8 cellular contexts compared by ENCODE assay signal in genomic region chr6:12354499-12354898, GRCh38.
DNase-seq lines count a peak whose midpoint lies in the region; ATAC-seq and TF ChIP-seq lines count a peak whose summit lies in the region.

No MANE protein-coding gene starts in this region.

- no peak overlapping the region; the same call in 1 of the 2 replicates for H3K18ac ChIP-seq in IMR-90 (ENCODE audit: low read depth, low read length)

- H4K5ac ChIP-seq in IMR-90 (ENCODE audit: low read depth, low read length): no peak overlapping the region

- H3K9me1 ChIP-seq in IMR-90 (ENCODE audit: insufficient read depth, low read length): no peaks in the 10 kb centered on the region

- no peak overlapping the region for H2BK5ac ChIP-seq in IMR-90 (ENCODE audit: low read depth, low read length, poor library complexity, severe bottlenecking)

- dilution Hi-C loops in IMR-90 (cut with HindIII; ENCODE audit: low sequenced_read_pairs, unreplicated experiment): no loop called here

- no CpG with 5 or more reads among the region's 3 CpGs for WGBS in IMR-90 (ENCODE audit: extremely low coverage in 2 of 2, insufficient read length in 1 of 2), 2 experiments

- POLR2A ChIA-PET in IMR-90 (lab: Charles Lee; ENCODE audit: unreplicated experiment): no interaction called here

- no peak overlapping the region for H2BK15ac ChIP-seq in IMR-90 (ENCODE audit: low read depth, low read length)

- no peaks in the 10 kb centered on the region for H4K20me1 ChIP-seq in IMR-90 (ENCODE audit: insufficient read depth, low read length)
- no peaks in the 10 kb centered on the region for H4K20me1 ChIP-seq in MM.1S (ENCODE audit: insufficient read depth, low read length)

- no peak overlapping the region for H2BK120ac ChIP-seq in IMR-90 (ENCODE audit: low read depth, low read length)

- H3K27ac ChIP-seq in IMR-90 (ENCODE audit: insufficient read depth, low read length): no peak overlapping the region
- H3K27ac ChIP-seq in MM.1S (ENCODE audit: low read length): no peak overlapping the region
- no peak overlapping the region for H3K27ac ChIP-seq in dorsolateral prefrontal cortex

- BruUV-seq in IMR-90 (replicated peaks; lab: Mats Ljungman, UMichigan): no TSS peak

- no peaks in the 10 kb centered on the region for H3K9me2 ChIP-seq in MM.1S (replicated peaks; ENCODE audit: insufficient read depth, low read length)

- no peak overlapping the region for H3K4ac ChIP-seq in IMR-90 (ENCODE audit: low read depth, low read length)

- CTCF ChIA-PET in IMR-90 (lab: Yijun Ruan, JAX): no interaction called here

- in situ Hi-C loops in IMR-90 (cut with MboI; ENCODE audit: low sequenced_read_pairs): no loop called here

- H3K4me3 ChIP-seq in IMR-90 (ENCODE audit: insufficient read depth, low read depth, low read length) (no peak overlapping the region), fibroblast of mammary gland (ENCODE audit: control insufficient read depth, low read depth, low read length) (no peak overlapping the region), MM.1S (ENCODE audit: low read length) (no peak overlapping the region), dorsolateral prefrontal cortex (no peak overlapping the region)

- no peak overlapping the region for H2AK9ac ChIP-seq in IMR-90 (replicated peaks; ENCODE audit: low read depth, low read length, poor library complexity)

- H3K23ac ChIP-seq in IMR-90 (ENCODE audit: low read depth, low read length): no peak overlapping the region

- H3K4me1 ChIP-seq in IMR-90 (ENCODE audit: control insufficient read depth, insufficient read depth, low read length) (no peaks in the 10 kb centered on the region), MM.1S (ENCODE audit: low read length) (peaks cover 13% of the 10 kb centered on the region)

- no peak overlapping the region for H2AFZ ChIP-seq in IMR-90 (replicated peaks; ENCODE audit: low read length, poor library complexity)
- no peak overlapping the region for H2AFZ ChIP-seq in MM.1S (ENCODE audit: low read length)

- no peak for TF ChIP-seq POLR2A in IMR-90 (IDR thresholded peaks at IDR 0.05; ENCODE audit: low read depth, low read length)

- H3K56ac ChIP-seq in IMR-90 (ENCODE audit: extremely low read depth, insufficient read depth, low read length): no peak overlapping the region

- no peak overlapping the region for H2BK20ac ChIP-seq in IMR-90 (ENCODE audit: low read depth, low read length)

- no peaks in the 10 kb centered on the region for H3F3A ChIP-seq in MM.1S (ENCODE audit: insufficient read depth, low read length)

- TF ChIP-seq CTCF in IMR-90 (conservative IDR thresholded peaks at IDR 0.05; ENCODE audit: low read depth, low read length): no peak
- TF ChIP-seq CTCF in fibroblast of mammary gland (conservative IDR thresholded peaks at IDR 0.05; ENCODE audit: control insufficient read depth, insufficient read depth, low read depth, low read length): no peak
- TF ChIP-seq CTCF in MM.1S (IDR thresholded peaks at IDR 0.05; ENCODE audit: low read length): no peak
- no peak for TF ChIP-seq CTCF in dorsolateral prefrontal cortex (IDR thresholded peaks at IDR 0.05 in 54 of 56, conservative IDR thresholded peaks at IDR 0.05 in 2 of 56; ENCODE audit: low read depth in 1 of 56, partially characterized antibody in 56 of 56)

- H3K79me2 ChIP-seq in MM.1S (ENCODE audit: low read length): no peaks in the 10 kb centered on the region

- TF ChIP-seq RAD21 in IMR-90 (IDR thresholded peaks at IDR 0.05; ENCODE audit: low read length): no peak

- H3K4me2 ChIP-seq in IMR-90 (ENCODE audit: low read depth, low read length): no peak overlapping the region
- no peak overlapping the region for H3K4me2 ChIP-seq in MM.1S (ENCODE audit: low read depth, low read length)

- no peak overlapping the region for H3K14ac ChIP-seq in IMR-90 (replicated peaks; ENCODE audit: low read depth, low read length)

- peak; percentile 66 for ATAC-seq in GM18861 (IDR thresholded peaks at IDR 0.05; ENCODE audit: unreplicated experiment)
- ATAC-seq in IMR-90 (ENCODE audit: low read depth): peak; percentile 79

- intact Hi-C loops in IMR-90 (cut with micrococcal nuclease): no loop called here
- intact Hi-C loops in dorsolateral prefrontal cortex (cut with DNase I): no loop called here

- no peak overlapping the region for H4K8ac ChIP-seq in IMR-90 (ENCODE audit: low read depth in 2 of 2, low read length in 2 of 2)

- H3K79me1 ChIP-seq in IMR-90 (ENCODE audit: low read depth in 1 of 2, low read length in 2 of 2): no peaks in the 10 kb centered on the region

- H2AK5ac ChIP-seq in IMR-90 (ENCODE audit: low read depth, low read length): no peak overlapping the region

- no peaks in the 10 kb centered on the region for H3K27me3 ChIP-seq in IMR-90 (ENCODE audit: control insufficient read depth, insufficient read depth, low read length)
- no peaks in the 10 kb centered on the region for H3K27me3 ChIP-seq in MM.1S (replicated peaks; ENCODE audit: insufficient read depth, low read length)
- no peaks in the 10 kb centered on the region for H3K27me3 ChIP-seq in dorsolateral prefrontal cortex

- H4K91ac ChIP-seq in IMR-90 (ENCODE audit: insufficient read depth, low read depth, low read length): no peak overlapping the region

- H3K9ac ChIP-seq in IMR-90 (ENCODE audit: low read depth, low read length) (no peak overlapping the region), MM.1S (ENCODE audit: low read length) (no peak overlapping the region)

- peak; percentile 47 for DNase-seq in IMR-90
- peak; percentile 90 for DNase-seq in fibroblast of mammary gland (ENCODE audit: low read depth)
- DNase-seq in pulmonary artery endothelial cell (ENCODE audit: low read depth, low spot score): peak; percentile 19
- no peak for DNase-seq in MM.1S
- DNase-seq in NCI-H2107 (lab: John Stamatoyannopoulos, UW): no peak
- no peak for DNase-seq in LoVo (ENCODE audit: low spot score)
- DNase-seq in dorsolateral prefrontal cortex: no peak

- H3K9me3 ChIP-seq in IMR-90 (ENCODE audit: control insufficient read depth, insufficient read depth, low read length) (peaks cover 7% of the 10 kb centered on the region), MM.1S (replicated peaks; ENCODE audit: insufficient read depth, low read length) (no peaks in the 10 kb centered on the region)

- H3K36me3 ChIP-seq in IMR-90 (ENCODE audit: control insufficient read depth, insufficient read depth, low read length): no peaks in the 10 kb centered on the region
- no peaks in the 10 kb centered on the region for H3K36me3 ChIP-seq in MM.1S (replicated peaks; ENCODE audit: insufficient read depth, low read length)

TF ChIP-seq in IMR-90, 13 proteins besides CTCF, POLR2A, EP300 and RAD21:
- TF ChIP-seq ELK1 (IDR thresholded peaks at IDR 0.05; ENCODE audit: borderline replicate concordance, low read depth, low read length): no peak
- TF ChIP-seq BHLHE40 (IDR thresholded peaks at IDR 0.05; ENCODE audit: low read depth, low read length): no peak
- no peak for TF ChIP-seq USF2 (IDR thresholded peaks at IDR 0.05; ENCODE audit: low read depth, low read length)
- TF ChIP-seq MAZ (IDR thresholded peaks at IDR 0.05; ENCODE audit: borderline replicate concordance, low read depth, low read length): no peak
- TF ChIP-seq MXI1 (IDR thresholded peaks at IDR 0.05; ENCODE audit: borderline replicate concordance, low read depth, low read length): no peak
- no peak for TF ChIP-seq RFX5 (IDR thresholded peaks at IDR 0.05; ENCODE audit: low read depth, low read length)
- TF ChIP-seq CEBPB (IDR thresholded peaks at IDR 0.05; ENCODE audit: low read depth, low read length): no peak
- no peak for TF ChIP-seq RCOR1 (IDR thresholded peaks at IDR 0.05; ENCODE audit: insufficient replicate concordance, low read length)
TF ChIP-seq in IMR-90: peak in this region for 0.

Comparison
In these comparisons a context has a peak if more than half of its experiments do, and no peak if none do; other contexts are left out.
1. DNase-seq: peak in IMR-90 (single experiment), fibroblast of mammary gland (single experiment) and pulmonary artery endothelial cell (single experiment); none in MM.1S (single experiment), NCI-H2107 (single experiment), LoVo (single experiment) and dorsolateral prefrontal cortex (0 of 10).